ENCODE assay signal across 11 cellular contexts in genomic region chr2:98488252-98488651, GRCh38. TPM values are rescaled to one million over a fixed set of nuclear protein-coding genes. Genes with fewer than 3 reads are reported as not detected.
DNase-seq lines count a peak whose midpoint lies in the region; ATAC-seq and TF ChIP-seq lines count a peak whose summit lies in the region.
"Had no signal": no experiment of that assay in that cellular context is flagged by ENCODE, and none has a peak within 500 bp of the region (broad histone marks: within the 10 kb centered on the region; RNA-seq: fewer than 3 reads in every experiment).

No MANE protein-coding gene starts in this region.

- no peak for TF ChIP-seq EP300 in transverse colon (IDR thresholded peaks at IDR 0.05; ENCODE audit: low read depth)

- H3K27me3 ChIP-seq in left ventricle myocardium inferior (ENCODE audit: low read depth): no peaks in the 10 kb centered on the region
- no peaks in the 10 kb centered on the region for H3K27me3 ChIP-seq in RWPE2 (ENCODE audit: insufficient read depth, poor library complexity, severe bottlenecking)
- no peaks in the 10 kb centered on the region for H3K27me3 ChIP-seq in foreskin keratinocyte
- no peaks in the 10 kb centered on the region for H3K27me3 ChIP-seq in transverse colon
- H3K27me3 ChIP-seq: vagina had no signal

- intact Hi-C loops in left ventricle myocardium inferior (cut with micrococcal nuclease): no loop called here
- intact Hi-C loops in left cardiac atrium (cut with DNase I): no loop called here
- intact Hi-C loops in transverse colon (cut with DNase I; ENCODE audit: low total_unique reads): no loop called here

- H3K36me3 ChIP-seq in left ventricle myocardium inferior (no peaks in the 10 kb centered on the region), RWPE2 (ENCODE audit: low read depth) (no peaks in the 10 kb centered on the region), transverse colon (no peaks in the 10 kb centered on the region)
- H3K36me3 ChIP-seq: vagina had no signal

- WGBS in transverse colon (ENCODE audit: low coverage in 1 of 2), 2 donors: 87 to 89% methylated on average over 4 of the region's 4 CpGs

- TF ChIP-seq POLR2A in transverse colon (IDR thresholded peaks at IDR 0.05): no peak

- in situ Hi-C loops in transverse colon (cut with MboI; ENCODE audit: low pct_ligation_motif_present in 1 of 4, low pct_unique_long_range_greater_than_20kb in 1 of 4, low sequenced_read_pairs in 3 of 4): no loop called here

- DNase-seq in left ventricle myocardium inferior (no peak), left cardiac atrium (no peak), RWPE2 (ENCODE audit: low spot score) (no peak), foreskin keratinocyte (no peak), transverse colon (no peak), NCI-H510A (lab: John Stamatoyannopoulos, UW) (no peak), NAMALWA (ENCODE audit: low spot score) (no peak), foreskin fibroblast (no peak)
- DNase-seq: islet precursor cell had no signal

- H3K27ac ChIP-seq in left ventricle myocardium inferior (replicated peaks) (peak overlapping the region; percentile 21), RWPE2 (ENCODE audit: poor library complexity, severe bottlenecking) (no peak overlapping the region), foreskin keratinocyte (peak overlapping the region; percentile 16), transverse colon (peak overlapping the region; percentile 19 to 61 (median 44))
- H3K27ac ChIP-seq: vagina had no signal

- ATAC-seq in left cardiac atrium: no peak
- ATAC-seq in RWPE2 (ENCODE audit: low read depth): no peak
- ATAC-seq in foreskin keratinocyte: no peak

- TF ChIP-seq CTCF in left ventricle myocardium inferior (IDR thresholded peaks at IDR 0.05; ENCODE audit: borderline replicate concordance) (no peak), RWPE2 (IDR thresholded peaks at IDR 0.05; ENCODE audit: poor library complexity, severe bottlenecking) (peak; percentile 28), foreskin keratinocyte (conservative IDR thresholded peaks at IDR 0.05) (no peak), transverse colon (IDR thresholded peaks at IDR 0.05) (no peak), foreskin fibroblast (IDR thresholded peaks at IDR 0.05; ENCODE audit: low read depth, low read length) (no peak)

- peaks cover 81% of the 10 kb centered on the region for H3K4me1 ChIP-seq in left ventricle myocardium inferior
- H3K4me1 ChIP-seq in RWPE2 (ENCODE audit: insufficient read depth, poor library complexity, severe bottlenecking): peaks cover 2% of the 10 kb centered on the region
- H3K4me1 ChIP-seq in foreskin keratinocyte: no peaks in the 10 kb centered on the region
- H3K4me1 ChIP-seq in transverse colon: peaks cover 19 to 59% (median 28%) of the 10 kb centered on the region in 4 donors

- H3K4me3 ChIP-seq in left ventricle myocardium inferior: no peak overlapping the region
- H3K4me3 ChIP-seq in RWPE2 (ENCODE audit: severe bottlenecking): no peak overlapping the region
- H3K4me3 ChIP-seq in transverse colon: no peak overlapping the region
- no peak overlapping the region for H3K4me3 ChIP-seq in foreskin fibroblast (ENCODE audit: low read depth in 1 of 2, low read length in 2 of 2)
- H3K4me3 ChIP-seq: smooth muscle cell, vagina had no signal

- H3K9me3 ChIP-seq in left ventricle myocardium inferior (replicated peaks): no peaks in the 10 kb centered on the region
- no peaks in the 10 kb centered on the region for H3K9me3 ChIP-seq in RWPE2 (ENCODE audit: severe bottlenecking)
- no peaks in the 10 kb centered on the region for H3K9me3 ChIP-seq in transverse colon
- H3K9me3 ChIP-seq: vagina had no signal

RNA-seq across cellular contexts. Expression of gene INPP4A, which starts 43.6 kb away (rescaled TPM):
- total RNA-seq in left ventricle myocardium inferior (20.8 TPM), left cardiac atrium (10 to 100 TPM; 14.6 to 19.5 TPM), foreskin keratinocyte (12.4 and 13.1 TPM in 2 replicates), transverse colon (10 to 100 TPM; 22.8 to 35.8 (median 25.4) TPM)
- 2.9 and 3.0 TPM in 2 replicates for polyA plus RNA-seq in foreskin keratinocyte
